8 cellular contexts compared by ENCODE assay signal in the genomic region with DNA sequence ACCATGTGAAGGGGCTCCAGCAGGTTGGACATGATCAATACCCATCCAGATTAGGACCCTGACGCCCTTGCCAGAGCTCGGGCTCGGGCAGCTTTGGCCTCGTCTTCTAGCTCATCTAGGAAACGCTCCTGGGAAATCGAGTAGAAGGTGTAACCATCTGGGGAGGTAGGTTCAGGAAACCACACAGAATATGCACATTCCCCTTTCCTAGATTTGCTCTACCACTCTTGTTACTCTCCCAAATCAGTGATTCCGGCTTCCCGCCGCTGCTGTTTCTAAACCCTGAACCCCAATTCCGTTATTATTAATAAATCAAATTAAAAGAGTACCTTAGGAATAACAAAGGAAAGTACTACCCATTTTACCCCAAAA. TPM values are rescaled to one million over a fixed set of nuclear protein-coding genes. Genes with fewer than 3 reads are reported as not detected.
DNase-seq lines count a peak whose midpoint lies in the region; ATAC-seq and TF ChIP-seq lines count a peak whose summit lies in the region.

No MANE protein-coding gene starts in this region.

- H3K4me3 ChIP-seq in AG09309 (ENCODE audit: control insufficient read depth, low read depth, low read length): peak overlapping the region; percentile 81

- peaks cover 5% of the 10 kb centered on the region; the same call in 1 of the 2 replicates for H3K36me3 ChIP-seq in KOPT-K1 (ENCODE audit: insufficient read depth, low read length)

- H3K27me3 Mint-ChIP-seq in dendritic cell treated with granulocyte-macrophage colony-stimulating factor and Interleukin-4, amounts not matched to agents 40 ng/mL and 50 ng/mL, for 4 days: peaks cover 10% of the 10 kb centered on the region
- no peaks in the 10 kb centered on the region for H3K27me3 Mint-ChIP-seq in naive thymus-derived CD8-positive, alpha-beta T cell

- no peak for TF ChIP-seq CTCF in AG09309 (IDR thresholded peaks at IDR 0.05; ENCODE audit: control insufficient read depth, insufficient read depth, low read depth, low read length, missing control alignments)

- DNase-seq in AG09309 (ENCODE audit: low read depth) (no peak), dedifferentiated amniotic fluid mesenchymal stem cell (ENCODE audit: extremely low spot score) (no peak), ACHN (no peak), SHP77 treated with DMSO at 0.1 percent for 48 hours (lab: John Stamatoyannopoulos, UW) (no peak), NCI-H2196 (lab: John Stamatoyannopoulos, UW; ENCODE audit: unreplicated experiment) (no peak)
- no peak for DNase-seq in naive thymus-derived CD8-positive, alpha-beta T cell

- POLR2A ChIA-PET in naive thymus-derived CD8-positive, alpha-beta T cell (lab: Charles Lee): interaction anchor here (0.6 to 2.2 kb wide), 6 partner anchors 16 to 564 kb away, joined by 3 to 12 read pairs (median 4); a partner anchor contains a TSS

- no peaks in the 10 kb centered on the region for H3K9me3 Mint-ChIP-seq in dendritic cell treated with granulocyte-macrophage colony-stimulating factor and Interleukin-4, amounts not matched to agents 40 ng/mL and 50 ng/mL, for 4 days
- no peaks in the 10 kb centered on the region for H3K9me3 Mint-ChIP-seq in naive thymus-derived CD8-positive, alpha-beta T cell

- H3K27ac ChIP-seq in KOPT-K1 (ENCODE audit: low read depth, low read length, poor library complexity, severe bottlenecking): peak overlapping the region; percentile 53

- no peaks in the 10 kb centered on the region for H3K9me3 ChIP-seq in KOPT-K1 (ENCODE audit: insufficient read depth, low read length, poor library complexity, severe bottlenecking)

- intact Hi-C loops in dendritic cell treated with granulocyte-macrophage colony-stimulating factor and Interleukin-4, amounts not matched to agents 40 ng/mL and 50 ng/mL, for 4 days (cut with micrococcal nuclease): no loop called here

- H3K27ac Mint-ChIP-seq in dendritic cell treated with granulocyte-macrophage colony-stimulating factor and Interleukin-4, amounts not matched to agents 40 ng/mL and 50 ng/mL, for 4 days: peak overlapping the region; percentile 79
- H3K27ac Mint-ChIP-seq in naive thymus-derived CD8-positive, alpha-beta T cell: peak overlapping the region; percentile 34 to 95 (median 91)

- peaks cover 14% of the 10 kb centered on the region for H3K36me3 Mint-ChIP-seq in dendritic cell treated with granulocyte-macrophage colony-stimulating factor and Interleukin-4, amounts not matched to agents 40 ng/mL and 50 ng/mL, for 4 days (ENCODE audit: low read depth)
- peaks cover 0 to 3% (median 0%) of the 10 kb centered on the region in 3 donors for H3K36me3 Mint-ChIP-seq in naive thymus-derived CD8-positive, alpha-beta T cell

- peaks cover 30% of the 10 kb centered on the region for H3K4me1 Mint-ChIP-seq in dendritic cell treated with granulocyte-macrophage colony-stimulating factor and Interleukin-4, amounts not matched to agents 40 ng/mL and 50 ng/mL, for 4 days (ENCODE audit: low read depth)
- peaks cover 21 to 45% (median 31%) of the 10 kb centered on the region in 4 donors for H3K4me1 Mint-ChIP-seq in naive thymus-derived CD8-positive, alpha-beta T cell

- no peak for ATAC-seq in naive thymus-derived CD8-positive, alpha-beta T cell

- peak overlapping the region; percentile 81 for H3K4me3 Mint-ChIP-seq in dendritic cell treated with granulocyte-macrophage colony-stimulating factor and Interleukin-4, amounts not matched to agents 40 ng/mL and 50 ng/mL, for 4 days
- peak overlapping the region; percentile 92 to 98 (median 96) for H3K4me3 Mint-ChIP-seq in naive thymus-derived CD8-positive, alpha-beta T cell

- in situ Hi-C loops in ACHN (cut with HindIII; ENCODE audit: low pct_ligation_motif_present, low pct_unique_long_range_greater_than_20kb, low sequenced_read_pairs): no loop called here

RNA-seq across cellular contexts. Expression of a gene that starts 0.5 kb away (rescaled TPM):
- 10 to 100 TPM; 26.7 to 27.0 TPM for total RNA-seq in naive thymus-derived CD8-positive, alpha-beta T cell
- 100 to 1,000 TPM; 106 to 119 (median 118) TPM for polyA plus RNA-seq in naive thymus-derived CD8-positive, alpha-beta T cell

RNA-seq across cellular contexts. Expression of a gene that starts 0.7 kb away (rescaled TPM):
- not detected for total RNA-seq in naive thymus-derived CD8-positive, alpha-beta T cell
- under 1 TPM; 0.12 to 0.52 (median 0.24) TPM for polyA plus RNA-seq in naive thymus-derived CD8-positive, alpha-beta T cell

RNA-seq across cellular contexts. Expression of a gene that starts 17.6 kb away (rescaled TPM):
- total RNA-seq in naive thymus-derived CD8-positive, alpha-beta T cell: under 1 TPM; 0.27 to 0.62 TPM
- polyA plus RNA-seq in naive thymus-derived CD8-positive, alpha-beta T cell: under 1 TPM in 1 of 3 donors, not detected in 2; 0.09 TPM

RNA-seq across cellular contexts. Expression of a gene that starts 24.7 kb away (rescaled TPM):
- 10 to 100 TPM; 51.0 to 55.2 TPM for total RNA-seq in naive thymus-derived CD8-positive, alpha-beta T cell
- polyA plus RNA-seq in naive thymus-derived CD8-positive, alpha-beta T cell: 10 to 100 TPM; 43.9 to 64.5 (median 56.3) TPM

RNA-seq across cellular contexts. Expression of a gene that starts 26.1 kb away (rescaled TPM):
- 100 to 1,000 TPM; 103 to 109 TPM for total RNA-seq in naive thymus-derived CD8-positive, alpha-beta T cell
- polyA plus RNA-seq in naive thymus-derived CD8-positive, alpha-beta T cell: 100 to 1,000 TPM; 106 to 124 (median 123) TPM
